Comparison of ENCODE assay signal across 1 cellular context in the genomic region with DNA sequence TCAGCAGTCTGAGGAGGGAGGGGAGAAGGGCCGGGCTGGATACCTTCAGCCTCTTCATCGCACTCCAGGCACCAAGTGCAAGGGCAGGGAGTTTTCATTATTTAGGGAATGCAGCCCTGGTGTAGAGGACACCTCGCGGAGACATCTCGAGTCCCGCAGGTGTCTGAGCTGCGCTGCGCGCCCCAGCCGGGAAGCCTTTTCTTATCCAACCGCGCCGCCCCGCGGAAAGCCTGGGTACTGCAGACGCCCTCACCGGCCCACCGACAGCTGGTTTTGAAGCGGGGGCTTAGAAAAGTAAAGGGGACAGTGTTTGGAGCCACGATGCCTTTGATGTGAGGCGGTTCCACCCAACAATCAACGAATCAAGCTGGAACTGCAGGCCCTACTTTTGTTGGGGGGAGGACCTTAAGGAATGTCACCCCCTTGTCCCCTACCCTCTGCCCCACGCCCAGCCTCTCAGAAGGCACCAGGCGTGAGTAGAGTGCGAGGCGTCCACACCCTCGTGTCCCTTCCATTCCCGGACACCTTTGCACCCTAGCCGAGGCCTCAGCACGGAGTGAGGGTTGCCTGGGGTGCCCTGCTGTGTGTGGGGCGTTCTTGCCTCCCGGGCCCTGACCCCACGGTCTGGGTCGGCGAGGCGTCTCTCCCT.
TF ChIP-seq lines count a peak whose summit lies in the region.

No MANE protein-coding gene starts in this region.

TF ChIP-seq in H1, 55 proteins besides CTCF, POLR2A, EP300 and RAD21:
- TF ChIP-seq NRF1 (IDR thresholded peaks at IDR 0.05; ENCODE audit: low read depth, low read length) (no peak), SP4 (IDR thresholded peaks at IDR 0.05; ENCODE audit: low read length) (0 out of 2 replicates have a peak, but pooled peaks have one; percentile 6), TEAD4 (IDR thresholded peaks at IDR 0.05; ENCODE audit: low read depth, low read length) (0 out of 2 replicates have a peak, but pooled peaks have one; percentile 5), MAX (IDR thresholded peaks at IDR 0.05) (peak; percentile 9; the same call in 1 of the 2 replicates), EZH2 (IDR thresholded peaks at IDR 0.05; ENCODE audit: low read depth, low read length, severe bottlenecking) (peak; percentile 45), RBBP5 (IDR thresholded peaks at IDR 0.05; ENCODE audit: borderline replicate concordance, low read depth, low read length) (no peak), USF2 (IDR thresholded peaks at IDR 0.05; ENCODE audit: low read length) (0 out of 2 replicates have a peak, but pooled peaks have one; percentile 7), BACH1 (IDR thresholded peaks at IDR 0.05; ENCODE audit: low read length) (no peak; the same call in 1 of the 2 replicates), EGR1 (IDR thresholded peaks at IDR 0.05; ENCODE audit: borderline replicate concordance, low read depth, low read length) (no peak), E2F6 (IDR thresholded peaks at IDR 0.05) (no peak), SP1 (IDR thresholded peaks at IDR 0.05; ENCODE audit: low read depth, low read length) (no peak), BRCA1 (IDR thresholded peaks at IDR 0.05; ENCODE audit: low read depth, low read length) (0 out of 2 replicates have a peak, but pooled peaks have one; percentile 19), JUND (IDR thresholded peaks at IDR 0.05; ENCODE audit: low read length) (peak; percentile 35; the same call in 1 of the 2 replicates), JUN (IDR thresholded peaks at IDR 0.05; ENCODE audit: low read depth, low read length) (0 out of 2 replicates have a peak, but pooled peaks have one; percentile 32), HDAC2 (IDR thresholded peaks at IDR 0.05; ENCODE audit: borderline replicate concordance in 1 of 2, low read depth in 2 of 2, low read length in 2 of 2) (no peak), RXRA (IDR thresholded peaks at IDR 0.05; ENCODE audit: insufficient read depth, low read depth, low read length) (no peak)
